Comparison of ENCODE assay signal across 7 cellular contexts in the genomic region with DNA sequence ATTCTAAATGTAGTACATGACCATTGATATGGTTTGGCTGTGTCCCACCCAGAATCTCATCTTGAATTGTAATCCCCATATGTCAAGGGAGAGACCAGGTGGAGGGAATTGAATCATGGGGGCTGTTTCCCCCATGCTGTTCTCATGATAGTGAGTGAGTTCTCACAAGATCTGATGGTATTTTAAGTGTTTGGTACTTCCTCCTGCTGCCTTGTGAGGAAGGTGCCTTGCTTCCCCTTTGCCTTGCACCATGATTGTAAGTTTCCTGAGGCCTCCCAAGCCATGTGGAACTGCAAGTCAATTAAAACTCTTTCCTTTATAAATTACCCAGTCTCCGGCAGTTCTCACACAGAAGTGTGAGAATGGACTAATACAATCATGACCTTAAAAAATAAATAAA.
A peak's percentile ranks its signal among the peaks of the same experiment; 100 is the strongest.
DNase-seq lines count a peak whose midpoint lies in the region; ATAC-seq and TF ChIP-seq lines count a peak whose summit lies in the region.
"Not testable (repeated sequence)": the region's sequence is repeated elsewhere in the genome, so short reads cannot be mapped to it uniquely, and the experiment has no call there.

No MANE protein-coding gene starts in this region.

- peak overlapping the region; percentile 54 for H3K27ac Mint-ChIP-seq in CD4-positive, alpha-beta T cell
- peak overlapping the region; percentile 2 for H3K27ac Mint-ChIP-seq in T-helper 2 cell treated with Interferon-gamma antibody and Interleukin-4, amounts not matched to agents 5 μg/mL and 100 μg/mL, for 36 hours
- H3K27ac Mint-ChIP-seq in MCF 10A (ENCODE audit: low read depth, unreplicated experiment) = peak overlapping the region; percentile 93

- not testable (repeated sequence) for BruUV-seq in OCI-LY7 (replicated peaks; lab: Mats Ljungman, UMichigan); MCF 10A (replicated peaks; lab: Mats Ljungman, UMichigan)

- CTCF ChIA-PET in CD4-positive, alpha-beta T cell (lab: Charles Lee); OCI-LY7 (lab: Charles Lee; ENCODE audit: unreplicated experiment): not testable (repeated sequence)
- CTCF ChIA-PET in MCF 10A (lab: Yijun Ruan, JAX) = interaction anchor here (0.6 kb wide), 1 partner anchor 265 kb away, joined by 3 read pairs; no protein-coding TSS in a partner anchor

- not testable (repeated sequence) for TF ChIP-seq CTCF in CD4-positive, alpha-beta T cell (IDR thresholded peaks at IDR 0.05); OCI-LY7 (conservative IDR thresholded peaks at IDR 0.05; ENCODE audit: low read length); MCF 10A (IDR thresholded peaks at IDR 0.05; ENCODE audit: unreplicated experiment); right lobe of liver (IDR thresholded peaks at IDR 0.05); prostate gland (IDR thresholded peaks at IDR 0.05)

- H3K4me1 Mint-ChIP-seq in CD4-positive, alpha-beta T cell (ENCODE audit: low read depth) = peaks cover 51% of the 10 kb centered on the region
- H3K4me1 Mint-ChIP-seq in T-helper 2 cell treated with Interferon-gamma antibody and Interleukin-4, amounts not matched to agents 5 μg/mL and 100 μg/mL, for 36 hours (ENCODE audit: low read depth) = not testable (repeated sequence)
- peaks cover 16% of the 10 kb centered on the region for H3K4me1 Mint-ChIP-seq in MCF 10A (ENCODE audit: insufficient read depth, unreplicated experiment)

- peaks cover 64% of the 10 kb centered on the region for H3K36me3 Mint-ChIP-seq in CD4-positive, alpha-beta T cell (ENCODE audit: low read depth)
- H3K36me3 Mint-ChIP-seq in T-helper 2 cell treated with Interferon-gamma antibody and Interleukin-4, amounts not matched to agents 5 μg/mL and 100 μg/mL, for 36 hours (ENCODE audit: low read depth) = peaks cover 42% of the 10 kb centered on the region
- H3K36me3 Mint-ChIP-seq in MCF 10A (ENCODE audit: insufficient read depth, unreplicated experiment) = peaks cover 11% of the 10 kb centered on the region

- H3K4me2 ChIP-seq in Karpas-422 (ENCODE audit: low read depth, low read length, poor library complexity, severe bottlenecking) (peak overlapping the region; percentile 57), OCI-LY7 (ENCODE audit: low read length) (peak overlapping the region; percentile 53)

- H3K27me3 ChIP-seq in CD4-positive, alpha-beta T cell (ENCODE audit: control insufficient read depth, insufficient read depth, low read length); Karpas-422 (ENCODE audit: low read length); right lobe of liver; prostate gland (replicated peaks; ENCODE audit: insufficient read depth): not testable (repeated sequence)

- not testable (repeated sequence) for H2AFZ ChIP-seq in Karpas-422 (ENCODE audit: low read length); OCI-LY7 (ENCODE audit: low read length)

- not testable (repeated sequence) for H3K4me3 Mint-ChIP-seq in CD4-positive, alpha-beta T cell; T-helper 2 cell treated with Interferon-gamma antibody and Interleukin-4, amounts not matched to agents 5 μg/mL and 100 μg/mL, for 36 hours; MCF 10A (ENCODE audit: unreplicated experiment)

- not testable (repeated sequence) for TF ChIP-seq POLR2A in right lobe of liver (IDR thresholded peaks at IDR 0.05); prostate gland (IDR thresholded peaks at IDR 0.05)

- H3K79me2 ChIP-seq in Karpas-422 (ENCODE audit: low read length) = peaks cover 83% of the 10 kb centered on the region
- H3K79me2 ChIP-seq in OCI-LY7 (ENCODE audit: insufficient read depth, low read depth, low read length) = peaks cover 90% of the 10 kb centered on the region

- not testable (repeated sequence) for DNase-seq in CD4-positive, alpha-beta T cell; T-helper 2 cell treated with Interferon-gamma antibody and Interleukin-4, amounts not matched to agents 5 μg/mL and 100 μg/mL, for 36 hours (ENCODE audit: low spot score); MCF 10A (ENCODE audit: unreplicated experiment); right lobe of liver; prostate gland (ENCODE audit: low spot score)
- peak; percentile 68 for DNase-seq in Karpas-422
- peak; percentile 60 for DNase-seq in OCI-LY7 (ENCODE audit: low spot score)

- H3K4me1 ChIP-seq in Karpas-422 (ENCODE audit: low read length) (peaks cover 97% of the 10 kb centered on the region), OCI-LY7 (ENCODE audit: insufficient read depth, low read length, poor library complexity, severe bottlenecking) (peaks cover 93% of the 10 kb centered on the region), right lobe of liver (peaks cover 0 to 54% (median 21%) of the 10 kb centered on the region in 4 donors)
- H3K4me1 ChIP-seq in prostate gland (replicated peaks) = not testable (repeated sequence)

- peak overlapping the region; percentile 57 for H3K9ac ChIP-seq in Karpas-422 (ENCODE audit: low read length)

- H3K4me3 ChIP-seq in Karpas-422 (ENCODE audit: low read length) (peak overlapping the region; percentile 8; the same call in 1 of the 2 replicates), OCI-LY7 (ENCODE audit: low read depth, low read length, poor library complexity, severe bottlenecking) (peak overlapping the region; percentile 15), right lobe of liver (peak overlapping the region in 1 of 3 donors; percentile 30)
- H3K4me3 ChIP-seq in prostate gland = not testable (repeated sequence)

- POLR2A ChIA-PET in CD4-positive, alpha-beta T cell (lab: Charles Lee); MCF 10A (lab: Yijun Ruan, JAX): not testable (repeated sequence)
- POLR2A ChIA-PET in OCI-LY7 (lab: Charles Lee) = interaction anchor here (0.9 to 5.6 kb wide), 9 partner anchors 10 to 147 kb away, joined by 3 to 50 read pairs (median 6); a partner anchor contains a TSS

- intact Hi-C loops in CD4-positive, alpha-beta T cell (cut with DNase I, micrococcal nuclease); OCI-LY7 (cut with micrococcal nuclease; ENCODE audit: unreplicated experiment); MCF 10A (cut with micrococcal nuclease); right lobe of liver (cut with DNase I); prostate gland (cut with DNase I): not testable (repeated sequence)

- H3K27me3 Mint-ChIP-seq in CD4-positive, alpha-beta T cell; T-helper 2 cell treated with Interferon-gamma antibody and Interleukin-4, amounts not matched to agents 5 μg/mL and 100 μg/mL, for 36 hours (ENCODE audit: low read depth); MCF 10A (ENCODE audit: insufficient read depth, unreplicated experiment): not testable (repeated sequence)

- peaks cover 28% of the 10 kb centered on the region for H3K36me3 ChIP-seq in Karpas-422 (ENCODE audit: insufficient read depth, low read length)
- H3K36me3 ChIP-seq in OCI-LY7 (ENCODE audit: insufficient read depth, low read length) = peaks cover 32% of the 10 kb centered on the region
- not testable (repeated sequence) for H3K36me3 ChIP-seq in right lobe of liver, prostate gland

- not testable (repeated sequence) for H4K20me1 ChIP-seq in Karpas-422 (ENCODE audit: insufficient read depth, low read depth, low read length); OCI-LY7 (ENCODE audit: insufficient read depth, low read length)

- H3K9me3 ChIP-seq in CD4-positive, alpha-beta T cell (ENCODE audit: control insufficient read depth, low read length); Karpas-422 (ENCODE audit: low read length); OCI-LY7 (ENCODE audit: low read length); right lobe of liver; prostate gland: not testable (repeated sequence)

- 31% methylated on average over 1 of the region's 1 CpG for WGBS in right lobe of liver (ENCODE audit: insufficient coverage, low coverage, low lambda C conversion rate, missing lambda C conversion rate)
- WGBS in prostate gland = 100% methylated on average over 1 of the region's 1 CpG

- H3K9me2 ChIP-seq in Karpas-422 (replicated peaks; ENCODE audit: insufficient read depth, low read length); OCI-LY7 (ENCODE audit: insufficient read depth, low read length): not testable (repeated sequence)

- not testable (repeated sequence) for H3K9me3 Mint-ChIP-seq in CD4-positive, alpha-beta T cell; T-helper 2 cell treated with Interferon-gamma antibody and Interleukin-4, amounts not matched to agents 5 μg/mL and 100 μg/mL, for 36 hours; MCF 10A (ENCODE audit: unreplicated experiment)

- not testable (repeated sequence) for ATAC-seq in CD4-positive, alpha-beta T cell (ENCODE audit: poor library complexity); right lobe of liver

- H3K27ac ChIP-seq in CD4-positive, alpha-beta T cell (ENCODE audit: low read depth, low read length) = not testable (repeated sequence)
- H3K27ac ChIP-seq in Karpas-422 (ENCODE audit: low read length) = peak overlapping the region; percentile 95
- H3K27ac ChIP-seq in OCI-LY7 (ENCODE audit: low read depth, low read length, poor library complexity, severe bottlenecking) = peak overlapping the region; percentile 98
- H3K27ac ChIP-seq in right lobe of liver = peak overlapping the region; percentile 85 to 92 (median 91)
- peak overlapping the region; percentile 52 to 75 for H3K27ac ChIP-seq in prostate gland

Comparison
In these comparisons a context has a peak if more than half of its experiments do, and no peak if none do; other contexts are left out.
1. H3K27ac Mint-ChIP-seq: peak in every context shown above with its lines; median percentile 93 in MCF 10A; 54 in CD4-positive, alpha-beta T cell; 2 in T-helper 2 cell treated with Interferon-gamma antibody and Interleukin-4, amounts not matched to agents 5 μg/mL and 100 μg/mL, for 36 hours.